ENCODE assay signal across 18 cellular contexts in the genomic region with DNA sequence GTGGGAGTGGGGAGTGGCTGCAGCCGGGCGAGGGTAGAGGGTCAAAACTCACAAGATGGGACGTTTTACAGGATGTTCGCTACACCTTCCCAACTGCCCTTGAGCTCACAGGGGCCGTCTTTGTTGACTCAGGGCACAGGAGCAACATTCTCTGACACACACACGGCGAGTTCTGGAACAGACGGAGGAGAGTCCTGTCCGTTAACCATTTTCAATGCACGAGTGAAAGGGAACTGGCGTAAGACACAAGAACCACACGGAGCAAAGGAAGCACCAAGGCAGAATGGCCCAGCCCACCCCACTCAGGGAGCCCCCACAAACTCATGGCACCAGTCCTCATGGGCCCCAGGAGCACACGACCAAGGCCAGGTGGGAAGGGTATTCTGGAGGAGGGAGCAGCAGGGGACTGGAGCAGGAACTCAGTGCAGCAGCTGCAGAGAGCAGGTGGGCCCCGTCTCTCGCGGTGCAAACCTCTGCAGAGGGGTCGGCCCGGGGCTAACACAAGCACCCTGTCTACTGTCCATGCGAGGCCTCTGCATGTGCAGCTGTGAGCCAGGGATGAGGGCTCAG. TPM values are rescaled to one million over a fixed set of nuclear protein-coding genes. Genes with fewer than 3 reads are reported as not detected.
DNase-seq lines count a peak whose midpoint lies in the region; ATAC-seq and TF ChIP-seq lines count a peak whose summit lies in the region.
"Had no signal": no experiment of that assay in that cellular context is flagged by ENCODE, and none has a peak within 500 bp of the region (broad histone marks: within the 10 kb centered on the region; RNA-seq: fewer than 3 reads in every experiment).

No MANE protein-coding gene starts in this region.

- DNase-seq in activated CD4-positive, alpha-beta T cell treated with anti-CD3 and anti-CD28 coated beads, Interleukin-2, amount 10 ng/mL, durations not matched to agents 7 days and 5 days: no peak
- no peak for DNase-seq in activated CD4-positive, alpha-beta T cell treated with anti-CD3 and anti-CD28 coated beads for 4 hours
- peak; percentile 68 for DNase-seq in SHP77 treated with DMSO at 0.1 percent for 48 hours (lab: John Stamatoyannopoulos, UW)
- no peak for DNase-seq in glutamatergic neuron
- no peak for DNase-seq in cerebellar nuclear complex (lab: John Stamatoyannopoulos, UW)
- DNase-seq in GM10248 (ENCODE audit: extremely low spot score): no peak
- DNase-seq: ACHN; activated CD4-positive, alpha-beta T cell treated with anti-CD3 and anti-CD28 coated beads for 1 hour; activated effector memory CD4-positive, alpha-beta T cell treated with anti-CD3 and anti-CD28 coated beads, Interleukin-2, amount 50 U/mL, for 16 hours; KBM-7; lower lobe of right lung; NCI-H1105 treated with DMSO at 0.1 percent for 48 hours; stimulated activated naive CD4-positive, alpha-beta T cell; SW 1271 had no signal

- no peaks in the 10 kb centered on the region for H3K27me3 Mint-ChIP-seq in activated CD4-positive, alpha-beta T cell treated with anti-CD3 and anti-CD28 coated beads, Interleukin-2, amount 10 ng/mL, durations not matched to agents 7 days and 5 days
- H3K27me3 Mint-ChIP-seq in glutamatergic neuron (ENCODE audit: unreplicated experiment): peaks cover 22% of the 10 kb centered on the region

- no peaks in the 10 kb centered on the region for H3K9me3 Mint-ChIP-seq in activated CD4-positive, alpha-beta T cell treated with anti-CD3 and anti-CD28 coated beads, Interleukin-2, amount 10 ng/mL, durations not matched to agents 7 days and 5 days
- H3K9me3 Mint-ChIP-seq in glutamatergic neuron (ENCODE audit: unreplicated experiment): peaks cover 20% of the 10 kb centered on the region

- peak overlapping the region in 15 of 21 experiments; percentile 14 to 96 (median 64) for H3K27ac ChIP-seq in skin epidermis
- H3K27ac ChIP-seq: lower lobe of right lung had no signal

- H3K4me1 Mint-ChIP-seq in activated CD4-positive, alpha-beta T cell treated with anti-CD3 and anti-CD28 coated beads, Interleukin-2, amount 10 ng/mL, durations not matched to agents 7 days and 5 days: peaks cover 56% of the 10 kb centered on the region
- H3K4me1 Mint-ChIP-seq in glutamatergic neuron (ENCODE audit: low read depth, unreplicated experiment): peaks cover 32% of the 10 kb centered on the region

- ATAC-seq in GM18858 (IDR thresholded peaks at IDR 0.05; ENCODE audit: unreplicated experiment): no peak
- ATAC-seq: lower lobe of right lung, sciatic nerve had no signal

- CTCF ChIA-PET in activated CD4-positive, alpha-beta T cell treated with anti-CD3 and anti-CD28 coated beads, Interleukin-2, amount 10 ng/mL, durations not matched to agents 7 days and 5 days (lab: Charles Lee): interaction anchor here (0.5 to 1.6 kb wide), 4 partner anchors 9 to 439 kb away, joined by 3 to 5 read pairs (median 3); no protein-coding TSS in a partner anchor
- CTCF ChIA-PET in GM10248 (lab: Yijun Ruan, JAX): interaction anchor here (0.5 to 1.4 kb wide), 2 partner anchors 14 to 1787 kb away, joined by 3 read pairs; no protein-coding TSS in a partner anchor

- POLR2A ChIA-PET in activated CD4-positive, alpha-beta T cell treated with anti-CD3 and anti-CD28 coated beads, Interleukin-2, amount 10 ng/mL, durations not matched to agents 7 days and 5 days (lab: Charles Lee): no interaction called here
- POLR2A ChIA-PET in GM10248 (lab: Yijun Ruan, JAX): no interaction called here

- H3K36me3 Mint-ChIP-seq in activated CD4-positive, alpha-beta T cell treated with anti-CD3 and anti-CD28 coated beads, Interleukin-2, amount 10 ng/mL, durations not matched to agents 7 days and 5 days (ENCODE audit: low read depth): peaks cover 3% of the 10 kb centered on the region
- peaks cover 11% of the 10 kb centered on the region for H3K36me3 Mint-ChIP-seq in glutamatergic neuron (ENCODE audit: unreplicated experiment)
- H3K36me3 Mint-ChIP-seq: brain had no signal

- H3K27ac Mint-ChIP-seq in activated CD4-positive, alpha-beta T cell treated with anti-CD3 and anti-CD28 coated beads, Interleukin-2, amount 10 ng/mL, durations not matched to agents 7 days and 5 days: peak overlapping the region; percentile 82
- H3K27ac Mint-ChIP-seq in glutamatergic neuron (ENCODE audit: unreplicated experiment): peak overlapping the region; percentile 9

- no peak overlapping the region for H3K4me3 ChIP-seq in skin epidermis
- H3K4me3 ChIP-seq: lower lobe of right lung had no signal

- H3K4me3 Mint-ChIP-seq in activated CD4-positive, alpha-beta T cell treated with anti-CD3 and anti-CD28 coated beads, Interleukin-2, amount 10 ng/mL, durations not matched to agents 7 days and 5 days: no peak overlapping the region
- peak overlapping the region; percentile 38 for H3K4me3 Mint-ChIP-seq in glutamatergic neuron (ENCODE audit: unreplicated experiment)
- H3K4me3 Mint-ChIP-seq: brain had no signal

- TF ChIP-seq CTCF in glutamatergic neuron (IDR thresholded peaks at IDR 0.05; ENCODE audit: partially characterized antibody, unreplicated experiment) (no peak), GM10248 (IDR thresholded peaks at IDR 0.05; ENCODE audit: control extremely low read depth, extremely low read depth, low read depth, missing control alignments) (no peak)

RNA-seq across cellular contexts. Expression of a gene that starts 37.9 kb away (rescaled TPM):
- 10 to 100 TPM; 10.7 to 12.1 TPM for total RNA-seq in activated CD4-positive, alpha-beta T cell treated with anti-CD3 and anti-CD28 coated beads, Interleukin-2, amount 10 ng/mL, durations not matched to agents 7 days and 5 days
- 111 TPM for total RNA-seq in glutamatergic neuron (ENCODE audit: unreplicated experiment)

RNA-seq across cellular contexts. Expression of a gene that starts 46.0 kb away (rescaled TPM):
- 10 to 100 TPM; 20.3 to 20.9 TPM for total RNA-seq in activated CD4-positive, alpha-beta T cell treated with anti-CD3 and anti-CD28 coated beads, Interleukin-2, amount 10 ng/mL, durations not matched to agents 7 days and 5 days
- 11.6 TPM for total RNA-seq in glutamatergic neuron (ENCODE audit: unreplicated experiment)

RNA-seq across cellular contexts. Expression of a gene that starts 56.6 kb away (rescaled TPM):
- total RNA-seq in activated CD4-positive, alpha-beta T cell treated with anti-CD3 and anti-CD28 coated beads, Interleukin-2, amount 10 ng/mL, durations not matched to agents 7 days and 5 days: 100 to 1,000 TPM; 112 to 123 TPM
- total RNA-seq in glutamatergic neuron (ENCODE audit: unreplicated experiment): 177 TPM
